1 cellular context compared by ENCODE assay signal in the genomic region with DNA sequence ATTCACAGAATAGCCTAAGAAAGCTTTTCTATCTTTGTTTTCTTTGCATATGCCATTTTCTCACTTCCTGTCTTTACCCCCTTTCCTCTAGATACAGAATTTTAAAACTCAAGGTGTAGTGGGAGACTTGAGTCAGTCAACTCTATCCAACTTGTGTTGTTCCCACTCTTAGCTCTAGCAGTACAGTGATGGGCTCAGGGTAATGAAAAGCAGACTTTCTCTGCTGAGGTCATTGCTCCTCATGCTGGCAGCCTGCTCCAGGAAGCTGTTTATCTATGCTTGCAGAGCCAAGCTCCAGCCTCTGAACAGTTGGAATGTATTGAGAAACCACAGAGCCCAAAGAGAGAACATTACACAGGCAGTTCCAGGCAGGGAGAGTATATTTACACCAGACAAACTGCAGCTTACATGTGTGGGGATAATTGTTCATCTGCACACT.
TF ChIP-seq lines count a peak whose summit lies in the region.

No MANE protein-coding gene starts in this region.

TF ChIP-seq in K562, 482 proteins besides CTCF, POLR2A, EP300 and RAD21 (continued from another document and continues in another):
- TF ChIP-seq, protein P1, sequence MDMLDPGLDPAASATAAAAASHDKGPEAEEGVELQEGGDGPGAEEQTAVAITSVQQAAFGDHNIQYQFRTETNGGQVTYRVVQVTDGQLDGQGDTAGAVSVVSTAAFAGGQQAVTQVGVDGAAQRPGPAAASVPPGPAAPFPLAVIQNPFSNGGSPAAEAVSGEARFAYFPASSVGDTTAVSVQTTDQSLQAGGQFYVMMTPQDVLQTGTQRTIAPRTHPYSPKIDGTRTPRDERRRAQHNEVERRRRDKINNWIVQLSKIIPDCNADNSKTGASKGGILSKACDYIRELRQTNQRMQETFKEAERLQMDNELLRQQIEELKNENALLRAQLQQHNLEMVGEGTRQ (CRISPR knock-in tag; IDR thresholded peaks at IDR 0.05), result no peak
- no peak for TF ChIP-seq DDX20 (tag; IDR thresholded peaks at IDR 0.05; ENCODE audit: low read depth)
- no peak for TF ChIP-seq XRCC5 (IDR thresholded peaks at IDR 0.05; ENCODE audit: low read depth, low read length)
- TF ChIP-seq ZNF696 (CRISPR knock-in tag; conservative IDR thresholded peaks at IDR 0.05), result no peak
- TF ChIP-seq ZFP1 (CRISPR knock-in tag; IDR thresholded peaks at IDR 0.05), result no peak
- no peak for TF ChIP-seq NR2C1 (IDR thresholded peaks at IDR 0.05)
- no peak for TF ChIP-seq NR2C1 (tag; IDR thresholded peaks at IDR 0.05)
- no peak; the same call in 1 of the 2 replicates for TF ChIP-seq NCOA1 (IDR thresholded peaks at IDR 0.05; ENCODE audit: low read depth)
- no peak for TF ChIP-seq IFI16 (CRISPR knock-in tag; IDR thresholded peaks at IDR 0.05)
- TF ChIP-seq, protein P2, sequence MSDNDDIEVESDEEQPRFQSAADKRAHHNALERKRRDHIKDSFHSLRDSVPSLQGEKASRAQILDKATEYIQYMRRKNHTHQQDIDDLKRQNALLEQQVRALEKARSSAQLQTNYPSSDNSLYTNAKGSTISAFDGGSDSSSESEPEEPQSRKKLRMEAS (CRISPR knock-in tag; IDR thresholded peaks at IDR 0.05), result peak; percentile 71
- no peak for TF ChIP-seq TAF9B (IDR thresholded peaks at IDR 0.05; ENCODE audit: partially characterized antibody)
- TF ChIP-seq, protein P3, sequence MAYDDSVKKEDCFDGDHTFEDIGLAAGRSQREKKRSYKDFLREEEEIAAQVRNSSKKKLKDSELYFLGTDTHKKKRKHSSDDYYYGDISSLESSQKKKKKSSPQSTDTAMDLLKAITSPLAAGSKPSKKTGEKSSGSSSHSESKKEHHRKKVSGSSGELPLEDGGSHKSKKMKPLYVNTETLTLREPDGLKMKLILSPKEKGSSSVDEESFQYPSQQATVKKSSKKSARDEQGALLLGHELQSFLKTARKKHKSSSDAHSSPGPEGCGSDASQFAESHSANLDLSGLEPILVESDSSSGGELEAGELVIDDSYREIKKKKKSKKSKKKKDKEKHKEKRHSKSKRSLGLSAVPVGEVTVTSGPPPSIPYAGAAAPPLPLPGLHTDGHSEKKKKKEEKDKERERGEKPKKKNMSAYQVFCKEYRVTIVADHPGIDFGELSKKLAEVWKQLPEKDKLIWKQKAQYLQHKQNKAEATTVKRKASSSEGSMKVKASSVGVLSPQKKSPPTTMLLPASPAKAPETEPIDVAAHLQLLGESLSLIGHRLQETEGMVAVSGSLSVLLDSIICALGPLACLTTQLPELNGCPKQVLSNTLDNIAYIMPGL (CRISPR knock-in tag; IDR thresholded peaks at IDR 0.05), result no peak
- TF ChIP-seq HOXB6 (CRISPR knock-in tag; IDR thresholded peaks at IDR 0.05; ENCODE audit: borderline replicate concordance), result no peak
- no peak for TF ChIP-seq FOS (IDR thresholded peaks at IDR 0.05; ENCODE audit: extremely low read depth, insufficient read length)
- TF ChIP-seq SMARCB1 (IDR thresholded peaks at IDR 0.05; ENCODE audit: insufficient read length, low read depth), result no peak
- TF ChIP-seq NR1H2 (CRISPR knock-in tag; IDR thresholded peaks at IDR 0.05), result no peak
- TF ChIP-seq FOXK1 (CRISPR knock-in tag; IDR thresholded peaks at IDR 0.05; ENCODE audit: borderline replicate concordance), result no peak
- TF ChIP-seq POU5F1 (IDR thresholded peaks at IDR 0.05; ENCODE audit: borderline replicate concordance, low read depth, low read length, partially characterized antibody), result no peak
- no peak for TF ChIP-seq SRSF1 (IDR thresholded peaks at IDR 0.05; ENCODE audit: low read depth, low read length)
- TF ChIP-seq, protein P4, sequence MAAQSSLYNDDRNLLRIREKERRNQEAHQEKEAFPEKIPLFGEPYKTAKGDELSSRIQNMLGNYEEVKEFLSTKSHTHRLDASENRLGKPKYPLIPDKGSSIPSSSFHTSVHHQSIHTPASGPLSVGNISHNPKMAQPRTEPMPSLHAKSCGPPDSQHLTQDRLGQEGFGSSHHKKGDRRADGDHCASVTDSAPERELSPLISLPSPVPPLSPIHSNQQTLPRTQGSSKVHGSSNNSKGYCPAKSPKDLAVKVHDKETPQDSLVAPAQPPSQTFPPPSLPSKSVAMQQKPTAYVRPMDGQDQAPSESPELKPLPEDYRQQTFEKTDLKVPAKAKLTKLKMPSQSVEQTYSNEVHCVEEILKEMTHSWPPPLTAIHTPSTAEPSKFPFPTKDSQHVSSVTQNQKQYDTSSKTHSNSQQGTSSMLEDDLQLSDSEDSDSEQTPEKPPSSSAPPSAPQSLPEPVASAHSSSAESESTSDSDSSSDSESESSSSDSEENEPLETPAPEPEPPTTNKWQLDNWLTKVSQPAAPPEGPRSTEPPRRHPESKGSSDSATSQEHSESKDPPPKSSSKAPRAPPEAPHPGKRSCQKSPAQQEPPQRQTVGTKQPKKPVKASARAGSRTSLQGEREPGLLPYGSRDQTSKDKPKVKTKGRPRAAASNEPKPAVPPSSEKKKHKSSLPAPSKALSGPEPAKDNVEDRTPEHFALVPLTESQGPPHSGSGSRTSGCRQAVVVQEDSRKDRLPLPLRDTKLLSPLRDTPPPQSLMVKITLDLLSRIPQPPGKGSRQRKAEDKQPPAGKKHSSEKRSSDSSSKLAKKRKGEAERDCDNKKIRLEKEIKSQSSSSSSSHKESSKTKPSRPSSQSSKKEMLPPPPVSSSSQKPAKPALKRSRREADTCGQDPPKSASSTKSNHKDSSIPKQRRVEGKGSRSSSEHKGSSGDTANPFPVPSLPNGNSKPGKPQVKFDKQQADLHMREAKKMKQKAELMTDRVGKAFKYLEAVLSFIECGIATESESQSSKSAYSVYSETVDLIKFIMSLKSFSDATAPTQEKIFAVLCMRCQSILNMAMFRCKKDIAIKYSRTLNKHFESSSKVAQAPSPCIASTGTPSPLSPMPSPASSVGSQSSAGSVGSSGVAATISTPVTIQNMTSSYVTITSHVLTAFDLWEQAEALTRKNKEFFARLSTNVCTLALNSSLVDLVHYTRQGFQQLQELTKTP (IDR thresholded peaks at IDR 0.05; ENCODE audit: low read depth in 1 of 2, partially characterized antibody in 2 of 2), result peak in 1 of 2 experiments; percentile 53
- TF ChIP-seq NEUROD1 (IDR thresholded peaks at IDR 0.05; ENCODE audit: borderline replicate concordance, low read depth, low read length, partially characterized antibody), result no peak
- TF ChIP-seq GABPA (tag; conservative IDR thresholded peaks at IDR 0.05; ENCODE audit: low read depth), result 0 out of 2 replicates have a peak, but pooled peaks have one; percentile 25
- no peak for TF ChIP-seq ETV6 (IDR thresholded peaks at IDR 0.05; ENCODE audit: borderline replicate concordance in 1 of 2, low read depth in 2 of 2, low read length in 1 of 2)
- TF ChIP-seq ETV6 (CRISPR knock-in tag; IDR thresholded peaks at IDR 0.05; ENCODE audit: borderline replicate concordance), result no peak
- TF ChIP-seq ZNF444 (CRISPR knock-in tag; IDR thresholded peaks at IDR 0.05), result no peak
- TF ChIP-seq, protein P5, sequence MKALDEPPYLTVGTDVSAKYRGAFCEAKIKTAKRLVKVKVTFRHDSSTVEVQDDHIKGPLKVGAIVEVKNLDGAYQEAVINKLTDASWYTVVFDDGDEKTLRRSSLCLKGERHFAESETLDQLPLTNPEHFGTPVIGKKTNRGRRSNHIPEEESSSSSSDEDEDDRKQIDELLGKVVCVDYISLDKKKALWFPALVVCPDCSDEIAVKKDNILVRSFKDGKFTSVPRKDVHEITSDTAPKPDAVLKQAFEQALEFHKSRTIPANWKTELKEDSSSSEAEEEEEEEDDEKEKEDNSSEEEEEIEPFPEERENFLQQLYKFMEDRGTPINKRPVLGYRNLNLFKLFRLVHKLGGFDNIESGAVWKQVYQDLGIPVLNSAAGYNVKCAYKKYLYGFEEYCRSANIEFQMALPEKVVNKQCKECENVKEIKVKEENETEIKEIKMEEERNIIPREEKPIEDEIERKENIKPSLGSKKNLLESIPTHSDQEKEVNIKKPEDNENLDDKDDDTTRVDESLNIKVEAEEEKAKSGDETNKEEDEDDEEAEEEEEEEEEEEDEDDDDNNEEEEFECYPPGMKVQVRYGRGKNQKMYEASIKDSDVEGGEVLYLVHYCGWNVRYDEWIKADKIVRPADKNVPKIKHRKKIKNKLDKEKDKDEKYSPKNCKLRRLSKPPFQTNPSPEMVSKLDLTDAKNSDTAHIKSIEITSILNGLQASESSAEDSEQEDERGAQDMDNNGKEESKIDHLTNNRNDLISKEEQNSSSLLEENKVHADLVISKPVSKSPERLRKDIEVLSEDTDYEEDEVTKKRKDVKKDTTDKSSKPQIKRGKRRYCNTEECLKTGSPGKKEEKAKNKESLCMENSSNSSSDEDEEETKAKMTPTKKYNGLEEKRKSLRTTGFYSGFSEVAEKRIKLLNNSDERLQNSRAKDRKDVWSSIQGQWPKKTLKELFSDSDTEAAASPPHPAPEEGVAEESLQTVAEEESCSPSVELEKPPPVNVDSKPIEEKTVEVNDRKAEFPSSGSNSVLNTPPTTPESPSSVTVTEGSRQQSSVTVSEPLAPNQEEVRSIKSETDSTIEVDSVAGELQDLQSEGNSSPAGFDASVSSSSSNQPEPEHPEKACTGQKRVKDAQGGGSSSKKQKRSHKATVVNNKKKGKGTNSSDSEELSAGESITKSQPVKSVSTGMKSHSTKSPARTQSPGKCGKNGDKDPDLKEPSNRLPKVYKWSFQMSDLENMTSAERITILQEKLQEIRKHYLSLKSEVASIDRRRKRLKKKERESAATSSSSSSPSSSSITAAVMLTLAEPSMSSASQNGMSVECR (CRISPR knock-in tag; IDR thresholded peaks at IDR 0.05), result no peak
- TF ChIP-seq, protein P6, sequence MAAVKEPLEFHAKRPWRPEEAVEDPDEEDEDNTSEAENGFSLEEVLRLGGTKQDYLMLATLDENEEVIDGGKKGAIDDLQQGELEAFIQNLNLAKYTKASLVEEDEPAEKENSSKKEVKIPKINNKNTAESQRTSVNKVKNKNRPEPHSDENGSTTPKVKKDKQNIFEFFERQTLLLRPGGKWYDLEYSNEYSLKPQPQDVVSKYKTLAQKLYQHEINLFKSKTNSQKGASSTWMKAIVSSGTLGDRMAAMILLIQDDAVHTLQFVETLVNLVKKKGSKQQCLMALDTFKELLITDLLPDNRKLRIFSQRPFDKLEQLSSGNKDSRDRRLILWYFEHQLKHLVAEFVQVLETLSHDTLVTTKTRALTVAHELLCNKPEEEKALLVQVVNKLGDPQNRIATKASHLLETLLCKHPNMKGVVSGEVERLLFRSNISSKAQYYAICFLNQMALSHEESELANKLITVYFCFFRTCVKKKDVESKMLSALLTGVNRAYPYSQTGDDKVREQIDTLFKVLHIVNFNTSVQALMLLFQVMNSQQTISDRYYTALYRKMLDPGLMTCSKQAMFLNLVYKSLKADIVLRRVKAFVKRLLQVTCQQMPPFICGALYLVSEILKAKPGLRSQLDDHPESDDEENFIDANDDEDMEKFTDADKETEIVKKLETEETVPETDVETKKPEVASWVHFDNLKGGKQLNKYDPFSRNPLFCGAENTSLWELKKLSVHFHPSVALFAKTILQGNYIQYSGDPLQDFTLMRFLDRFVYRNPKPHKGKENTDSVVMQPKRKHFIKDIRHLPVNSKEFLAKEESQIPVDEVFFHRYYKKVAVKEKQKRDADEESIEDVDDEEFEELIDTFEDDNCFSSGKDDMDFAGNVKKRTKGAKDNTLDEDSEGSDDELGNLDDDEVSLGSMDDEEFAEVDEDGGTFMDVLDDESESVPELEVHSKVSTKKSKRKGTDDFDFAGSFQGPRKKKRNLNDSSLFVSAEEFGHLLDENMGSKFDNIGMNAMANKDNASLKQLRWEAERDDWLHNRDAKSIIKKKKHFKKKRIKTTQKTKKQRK (IDR thresholded peaks at IDR 0.05; ENCODE audit: borderline replicate concordance, low read depth, low read length), result no peak
- TF ChIP-seq ZBTB7A (IDR thresholded peaks at IDR 0.05; ENCODE audit: borderline replicate concordance, control insufficient read depth, low read depth, low read length), result no peak
- TF ChIP-seq TOE1 (IDR thresholded peaks at IDR 0.05; ENCODE audit: borderline replicate concordance), result no peak
- TF ChIP-seq TOE1 (CRISPR knock-in tag; IDR thresholded peaks at IDR 0.05; ENCODE audit: borderline replicate concordance, low read depth), result no peak
- TF ChIP-seq ZNF586 (CRISPR knock-in tag; conservative IDR thresholded peaks at IDR 0.05), result no peak
- no peak for TF ChIP-seq SIN3B (IDR thresholded peaks at IDR 0.05; ENCODE audit: low read depth)
- TF ChIP-seq NR2C2 (CRISPR knock-in tag; IDR thresholded peaks at IDR 0.05), result no peak
- no peak for TF ChIP-seq NR2C2 (tag; IDR thresholded peaks at IDR 0.05)
- no peak for TF ChIP-seq PHB2 (IDR thresholded peaks at IDR 0.05; ENCODE audit: low read depth)
- no peak for TF ChIP-seq STAT5B (CRISPR knock-in tag; IDR thresholded peaks at IDR 0.05)
- TF ChIP-seq RBM22 (IDR thresholded peaks at IDR 0.05; ENCODE audit: low read depth, low read length, poor library complexity, severe bottlenecking), result no peak
- peak; percentile 86 for TF ChIP-seq SMARCA4 (IDR thresholded peaks at IDR 0.05)
- TF ChIP-seq FOXJ3 (CRISPR knock-in tag; IDR thresholded peaks at IDR 0.05), result no peak
- TF ChIP-seq KDM1A (IDR thresholded peaks at IDR 0.05), result peak in 1 of 2 experiments; percentile 57; a peak in 3 of 4 replicates
- no peak for TF ChIP-seq TAF7 (tag; IDR thresholded peaks at IDR 0.05)
- no peak for TF ChIP-seq MYBL2 (IDR thresholded peaks at IDR 0.05; ENCODE audit: low read depth)
- TF ChIP-seq MYBL2 (CRISPR knock-in tag; IDR thresholded peaks at IDR 0.05; ENCODE audit: borderline replicate concordance), result no peak
- no peak for TF ChIP-seq CBX8 (IDR thresholded peaks at IDR 0.05; ENCODE audit: borderline replicate concordance, extremely low read depth, low read depth, low read length, poor library complexity, severe bottlenecking)
- TF ChIP-seq, protein P7, sequence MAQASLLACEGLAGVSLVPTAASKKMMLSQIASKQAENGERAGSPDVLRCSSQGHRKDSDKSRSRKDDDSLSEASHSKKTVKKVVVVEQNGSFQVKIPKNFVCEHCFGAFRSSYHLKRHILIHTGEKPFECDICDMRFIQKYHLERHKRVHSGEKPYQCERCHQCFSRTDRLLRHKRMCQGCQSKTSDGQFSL (CRISPR knock-in tag; IDR thresholded peaks at IDR 0.05), result no peak
- TF ChIP-seq, protein P7 (tag; IDR thresholded peaks at IDR 0.05), result no peak
- no peak for TF ChIP-seq BCOR (IDR thresholded peaks at IDR 0.05)
- TF ChIP-seq NONO (IDR thresholded peaks at IDR 0.05; ENCODE audit: low read depth in 2 of 2, low read length in 1 of 2), result no peak
- TF ChIP-seq ZNF282 (CRISPR knock-in tag; IDR thresholded peaks at IDR 0.05), result no peak
- TF ChIP-seq, protein P8, sequence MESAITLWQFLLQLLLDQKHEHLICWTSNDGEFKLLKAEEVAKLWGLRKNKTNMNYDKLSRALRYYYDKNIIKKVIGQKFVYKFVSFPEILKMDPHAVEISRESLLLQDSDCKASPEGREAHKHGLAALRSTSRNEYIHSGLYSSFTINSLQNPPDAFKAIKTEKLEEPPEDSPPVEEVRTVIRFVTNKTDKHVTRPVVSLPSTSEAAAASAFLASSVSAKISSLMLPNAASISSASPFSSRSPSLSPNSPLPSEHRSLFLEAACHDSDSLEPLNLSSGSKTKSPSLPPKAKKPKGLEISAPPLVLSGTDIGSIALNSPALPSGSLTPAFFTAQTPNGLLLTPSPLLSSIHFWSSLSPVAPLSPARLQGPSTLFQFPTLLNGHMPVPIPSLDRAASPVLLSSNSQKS (CRISPR knock-in tag; IDR thresholded peaks at IDR 0.05), result no peak
- no peak for TF ChIP-seq ZFPM2 (CRISPR knock-in tag; IDR thresholded peaks at IDR 0.05)
